Comparison of ENCODE assay signal across 21 cellular contexts in genomic region chr14:85313801-85314207, GRCh38.
DNase-seq lines count a peak whose midpoint lies in the region; ATAC-seq and TF ChIP-seq lines count a peak whose summit lies in the region.
"Had no signal": no experiment of that assay in that cellular context is flagged by ENCODE, and none has a peak within 500 bp of the region (broad histone marks: within the 10 kb centered on the region; RNA-seq: fewer than 3 reads in every experiment).

No MANE protein-coding gene starts in this region.

- no peaks in the 10 kb centered on the region for H3K27me3 Mint-ChIP-seq in activated CD8-positive, alpha-beta memory T cell treated with anti-CD3 and anti-CD28 coated beads, Interleukin-2, amount 10 ng/mL, durations not matched to agents 7 days and 5 days
- H3K27me3 Mint-ChIP-seq: B cell; naive thymus-derived CD8-positive, alpha-beta T cell; stimulated activated naive B cell treated with anti-CD40 and anti-IgM and Interleukin-4, amounts not matched to agents 10 μg/mL and 1 μg/mL and 100 μg/mL, for 72 hours had no signal

- CTCF ChIA-PET in activated CD8-positive, alpha-beta memory T cell treated with anti-CD3 and anti-CD28 coated beads, Interleukin-2, amount 10 ng/mL, durations not matched to agents 7 days and 5 days (lab: Charles Lee): no interaction called here

- WGBS in stomach, 5 donors: 73 to 85% (median 83%) methylated on average over 1 of the region's 1 CpG

- peak; percentile 32 to 71 for DNase-seq in HAP-1 (ENCODE audit: low spot score in 2 of 2)
- DNase-seq in astrocyte of the spinal cord (ENCODE audit: low read depth, low spot score): peak; percentile 65
- DNase-seq in kidney glomerular epithelial cell (lab: John Stamatoyannopoulos, UW): peak; percentile 52
- DNase-seq in activated CD8-positive, alpha-beta memory T cell treated with anti-CD3 and anti-CD28 coated beads, Interleukin-2, amount 10 ng/mL, durations not matched to agents 7 days and 5 days: no peak
- DNase-seq in stomach: no peak
- DNase-seq: activated CD4-positive, alpha-beta T cell treated with anti-CD3 and anti-CD28 coated beads for 1 hour; activated naive CD4-positive, alpha-beta T cell treated with anti-CD3 and anti-CD28 coated beads, Interleukin-2, amount 50 U/mL, for 16 hours; COR-L47; DND-41; H9; lower lobe of right lung; MM.1S; naive thymus-derived CD8-positive, alpha-beta T cell; NCI-H146; sigmoid colon; stimulated activated naive B cell treated with anti-CD40 and anti-IgM and Interleukin-4, amounts not matched to agents 10 μg/mL and 1 μg/mL and 100 μg/mL, for 72 hours; thyroid gland had no signal

- H3K36me3 ChIP-seq in HAP-1 (replicated peaks) (no peaks in the 10 kb centered on the region), stomach (no peaks in the 10 kb centered on the region)
- H3K36me3 ChIP-seq: ascending aorta, lower lobe of right lung, sigmoid colon, thyroid gland had no signal

- H3K27ac ChIP-seq in stomach: no peak overlapping the region
- H3K27ac ChIP-seq: ascending aorta, lower lobe of right lung, sigmoid colon, thyroid gland had no signal

- H3K9me3 ChIP-seq in HAP-1 (no peaks in the 10 kb centered on the region), stomach (no peaks in the 10 kb centered on the region)
- H3K9me3 ChIP-seq: ascending aorta, lower lobe of right lung, sigmoid colon, thyroid gland had no signal

- in situ Hi-C loops in HAP-1 (cut with MboI; ENCODE audit: low sequenced_read_pairs) (no loop called here), astrocyte of the spinal cord (cut with HindIII; ENCODE audit: low sequenced_read_pairs) (no loop called here)

- no peak overlapping the region for H3K27ac Mint-ChIP-seq in activated CD8-positive, alpha-beta memory T cell treated with anti-CD3 and anti-CD28 coated beads, Interleukin-2, amount 10 ng/mL, durations not matched to agents 7 days and 5 days
- H3K27ac Mint-ChIP-seq: B cell; H9; naive thymus-derived CD8-positive, alpha-beta T cell; stimulated activated naive B cell treated with anti-CD40 and anti-IgM and Interleukin-4, amounts not matched to agents 10 μg/mL and 1 μg/mL and 100 μg/mL, for 72 hours had no signal

- H3K4me3 ChIP-seq in HAP-1: no peak overlapping the region
- no peak overlapping the region for H3K4me3 ChIP-seq in astrocyte of the spinal cord (ENCODE audit: low read depth, low read length)
- H3K4me3 ChIP-seq in stomach: no peak overlapping the region
- H3K4me3 ChIP-seq: ascending aorta, lower lobe of right lung, sigmoid colon, thyroid gland had no signal

- no peak overlapping the region for H3K4me3 Mint-ChIP-seq in activated CD8-positive, alpha-beta memory T cell treated with anti-CD3 and anti-CD28 coated beads, Interleukin-2, amount 10 ng/mL, durations not matched to agents 7 days and 5 days
- H3K4me3 Mint-ChIP-seq: B cell; H9; naive thymus-derived CD8-positive, alpha-beta T cell; stimulated activated naive B cell treated with anti-CD40 and anti-IgM and Interleukin-4, amounts not matched to agents 10 μg/mL and 1 μg/mL and 100 μg/mL, for 72 hours had no signal

- ATAC-seq in GM19324 (IDR thresholded peaks at IDR 0.05; ENCODE audit: low FRiP score, unreplicated experiment): no peak
- ATAC-seq in GM18907 (IDR thresholded peaks at IDR 0.05; ENCODE audit: unreplicated experiment): no peak
- no peak for ATAC-seq in activated CD8-positive, alpha-beta memory T cell treated with anti-CD3 and anti-CD28 coated beads, Interleukin-2, amount 10 ng/mL, durations not matched to agents 7 days and 5 days
- ATAC-seq: lower lobe of right lung; naive thymus-derived CD8-positive, alpha-beta T cell; stimulated activated naive B cell treated with anti-CD40 and anti-IgM and Interleukin-4, amounts not matched to agents 10 μg/mL and 1 μg/mL and 100 μg/mL, for 72 hours had no signal

- TF ChIP-seq CTCF in astrocyte of the spinal cord (IDR thresholded peaks at IDR 0.05; ENCODE audit: low read depth, low read length) (no peak), stomach (IDR thresholded peaks at IDR 0.05) (no peak)

- intact Hi-C loops in stomach (cut with DNase I; ENCODE audit: low total_unique reads): no loop called here

- no peaks in the 10 kb centered on the region for H3K36me3 Mint-ChIP-seq in activated CD8-positive, alpha-beta memory T cell treated with anti-CD3 and anti-CD28 coated beads, Interleukin-2, amount 10 ng/mL, durations not matched to agents 7 days and 5 days
- H3K36me3 Mint-ChIP-seq: naive thymus-derived CD8-positive, alpha-beta T cell; stimulated activated naive B cell treated with anti-CD40 and anti-IgM and Interleukin-4, amounts not matched to agents 10 μg/mL and 1 μg/mL and 100 μg/mL, for 72 hours had no signal

- TF ChIP-seq POLR2A in stomach (IDR thresholded peaks at IDR 0.05): no peak

- H3K27me3 ChIP-seq in HAP-1 (ENCODE audit: low read depth): no peaks in the 10 kb centered on the region
- H3K27me3 ChIP-seq in stomach: no peaks in the 10 kb centered on the region
- H3K27me3 ChIP-seq: ascending aorta, sigmoid colon, thyroid gland had no signal

- H3K9me3 Mint-ChIP-seq in activated CD8-positive, alpha-beta memory T cell treated with anti-CD3 and anti-CD28 coated beads, Interleukin-2, amount 10 ng/mL, durations not matched to agents 7 days and 5 days (ENCODE audit: low read depth): peaks cover 12% of the 10 kb centered on the region
- H3K9me3 Mint-ChIP-seq: H9; stimulated activated naive B cell treated with anti-CD40 and anti-IgM and Interleukin-4, amounts not matched to agents 10 μg/mL and 1 μg/mL and 100 μg/mL, for 72 hours had no signal

- H3K4me1 ChIP-seq in HAP-1: peaks cover 44% of the 10 kb centered on the region
- H3K4me1 ChIP-seq in stomach: no peaks in the 10 kb centered on the region
- H3K4me1 ChIP-seq: ascending aorta, lower lobe of right lung, sigmoid colon, thyroid gland had no signal

- TF ChIP-seq EP300 in stomach (IDR thresholded peaks at IDR 0.05): no peak

- H3K4me1 Mint-ChIP-seq in activated CD8-positive, alpha-beta memory T cell treated with anti-CD3 and anti-CD28 coated beads, Interleukin-2, amount 10 ng/mL, durations not matched to agents 7 days and 5 days: no peaks in the 10 kb centered on the region
- H3K4me1 Mint-ChIP-seq: B cell; naive thymus-derived CD8-positive, alpha-beta T cell; stimulated activated naive B cell treated with anti-CD40 and anti-IgM and Interleukin-4, amounts not matched to agents 10 μg/mL and 1 μg/mL and 100 μg/mL, for 72 hours had no signal

Comparison
In these comparisons a context has a peak if more than half of its experiments do, and no peak if none do; other contexts are left out.
1. DNase-seq: peak in HAP-1 (2 of 2), astrocyte of the spinal cord (single experiment) and kidney glomerular epithelial cell (single experiment); none in activated CD8-positive, alpha-beta memory T cell treated with anti-CD3 and anti-CD28 coated beads, Interleukin-2, amount 10 ng/mL, durations not matched to agents 7 days and 5 days (single experiment) and stomach (single experiment).